8 cellular contexts compared by ENCODE assay signal in the genomic region with DNA sequence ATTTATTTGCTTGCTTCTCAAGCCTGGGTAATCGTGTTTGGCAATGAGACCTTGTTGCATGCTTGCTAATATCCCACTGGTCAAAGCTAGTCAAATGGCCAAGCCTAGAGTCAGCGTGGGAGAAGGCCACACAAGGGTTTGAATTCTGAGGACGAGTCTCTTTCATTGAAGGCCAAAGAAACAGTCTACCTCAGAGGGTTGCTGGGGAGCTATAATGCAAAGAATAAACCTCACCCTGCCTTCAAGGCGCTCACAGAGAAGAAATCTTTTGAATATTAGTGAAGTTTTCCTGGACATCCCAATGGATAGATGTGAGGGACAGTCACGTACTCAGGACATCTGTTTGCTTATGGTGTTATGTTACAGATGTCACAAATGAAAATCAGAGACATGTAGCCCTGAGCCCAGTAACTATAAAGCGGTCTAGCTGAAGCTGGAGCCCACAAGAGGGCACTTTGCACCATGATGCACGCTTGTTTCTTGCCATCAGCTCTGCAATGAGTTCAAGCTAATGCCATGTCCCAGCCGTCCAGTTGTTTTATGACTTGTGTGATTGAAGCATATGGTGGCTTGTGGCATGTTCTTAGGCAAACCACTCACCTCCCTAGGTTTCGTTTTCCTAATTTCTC. TPM values are rescaled to one million over a fixed set of nuclear protein-coding genes. Genes with fewer than 3 reads are reported as not detected.
DNase-seq lines count a peak whose midpoint lies in the region; ATAC-seq, FAIRE-seq and TF ChIP-seq lines count a peak whose summit lies in the region.

No MANE protein-coding gene starts in this region.

- peaks cover 22% of the 10 kb centered on the region for H3K4me1 ChIP-seq in HepG2 (ENCODE audit: insufficient read depth, low read length)

- TF ChIP-seq RAD21 in Ishikawa (IDR thresholded peaks at IDR 0.05; ENCODE audit: low read depth) (peak; percentile 41), HepG2 (CRISPR knock-in tag; IDR thresholded peaks at IDR 0.05) (peak; percentile 28; the same call in 1 of the 2 replicates)

- peaks cover 0 to 3% of the 10 kb centered on the region in 2 experiments; a peak in 2 of 5 replicates for H3K27me3 ChIP-seq in HepG2 (ENCODE audit: control insufficient read depth in 1 of 2, insufficient read depth in 2 of 2, low read length in 2 of 2)

- peaks cover 14% of the 10 kb centered on the region for H3K4me1 Mint-ChIP-seq in central memory CD8-positive, alpha-beta T cell

- H4K20me1 ChIP-seq in HepG2 (ENCODE audit: insufficient read depth, low read length) = no peaks in the 10 kb centered on the region

- H3K9me3 ChIP-seq in HepG2 (ENCODE audit: low read length) = no peaks in the 10 kb centered on the region

- no peak for TF ChIP-seq EP300 in Ishikawa (IDR thresholded peaks at IDR 0.05; ENCODE audit: borderline replicate concordance)
- TF ChIP-seq EP300 in HepG2 (IDR thresholded peaks at IDR 0.05; ENCODE audit: low read depth in 2 of 2, low read length in 2 of 2) = no peak
- no peak for TF ChIP-seq EP300 in HepG2 (CRISPR knock-in tag; IDR thresholded peaks at IDR 0.05; ENCODE audit: borderline replicate concordance)

- no peak overlapping the region for H2AFZ ChIP-seq in HepG2 (ENCODE audit: low read length)

- peak overlapping the region; percentile 75 for H3K4me3 Mint-ChIP-seq in central memory CD8-positive, alpha-beta T cell

- peaks cover 4% of the 10 kb centered on the region for H3K36me3 Mint-ChIP-seq in central memory CD8-positive, alpha-beta T cell (ENCODE audit: insufficient read depth)

- peaks cover 9% of the 10 kb centered on the region for H3K27me3 Mint-ChIP-seq in central memory CD8-positive, alpha-beta T cell

- H3K4me3 ChIP-seq in HepG2 (replicated peaks in 1 of 3; ENCODE audit: insufficient read depth in 1 of 3, low read depth in 2 of 3, low read length in 3 of 3) = peak overlapping the region in 2 of 3 experiments; percentile 41 to 55; a peak in 2 of 6 replicates

- no peak for TF ChIP-seq POLR2A in HepG2 (IDR thresholded peaks at IDR 0.05; ENCODE audit: insufficient read depth in 1 of 2, low read depth in 2 of 2, low read length in 2 of 2)

- peak overlapping the region; percentile 80 for H3K4me2 ChIP-seq in HepG2 (ENCODE audit: low read depth, low read length)

- no peak overlapping the region for H3K27ac ChIP-seq in HepG2 (ENCODE audit: extremely low read length, insufficient read depth, low read length)

- POLR2A ChIA-PET in HepG2 (lab: Yijun Ruan, JAX) = no interaction called here

- WGBS in HepG2 (ENCODE audit: low lambda C conversion rate) = 23% methylated on average over 9 of the region's 9 CpGs

- H3K9me3 Mint-ChIP-seq in central memory CD8-positive, alpha-beta T cell = no peaks in the 10 kb centered on the region

- no TSS peak for BruUV-seq in HepG2 (replicated peaks; lab: Mats Ljungman, UMichigan)

- ATAC-seq in GM21447 (IDR thresholded peaks at IDR 0.05; ENCODE audit: unreplicated experiment) (peak; percentile 77), HepG2 (peak; percentile 98), HG02970 (IDR thresholded peaks at IDR 0.05; ENCODE audit: low FRiP score, unreplicated experiment) (no peak)
- ATAC-seq in central memory CD8-positive, alpha-beta T cell (replicated peaks; ENCODE audit: extremely low read depth, poor library complexity, severe bottlenecking) = peak; percentile 58

- CTCF ChIA-PET in HepG2 (lab: Yijun Ruan, JAX; ENCODE audit: low intra/inter-chr PET ratio, low total read pairs) = interaction anchor here (0.8 kb wide), 1 partner anchor 69 kb away, joined by 4 read pairs; no protein-coding TSS in a partner anchor

- DNase-seq in ELF-1 (ENCODE audit: low read depth, low spot score) (peak; percentile 43), SKM-1 treated with dmso at 0.1 percent for 144 hours (lab: John Stamatoyannopoulos, UW; ENCODE audit: unreplicated experiment) (peak; percentile 53), HepG2 (ENCODE audit: low spot score) (peak; percentile 67)
- no peak for DNase-seq in central memory CD8-positive, alpha-beta T cell (ENCODE audit: low spot score in 2 of 2)
- peak in 4 of 6 experiments; percentile 7 to 15 (median 12) for DNase-seq in stimulated activated naive CD4-positive, alpha-beta T cell (lab: John Stamatoyannopoulos, UW)

- no peaks in the 10 kb centered on the region for H3K79me2 ChIP-seq in HepG2 (ENCODE audit: insufficient read depth, low read length)

- peak overlapping the region; percentile 62 for H3K27ac Mint-ChIP-seq in central memory CD8-positive, alpha-beta T cell (ENCODE audit: low read depth)

- in situ Hi-C loops in HepG2 (cut with HindIII; ENCODE audit: extremely low pct_ligation_motif_present, low pct_unique_long_range_greater_than_20kb) = no loop called here

- TF ChIP-seq CTCF in HepG2 (CRISPR knock-in tag; IDR thresholded peaks at IDR 0.05) = peak; percentile 81

- H3K9ac ChIP-seq in HepG2 (ENCODE audit: insufficient read depth, low read depth, low read length) = no peak overlapping the region

- peak; percentile 86 for FAIRE-seq in HepG2 (lab: Jason Lieb, UNC)

- H3K36me3 ChIP-seq in HepG2 (replicated peaks in 1 of 2; ENCODE audit: control insufficient read depth in 1 of 2, insufficient read depth in 2 of 2, low read length in 2 of 2) = no peaks in the 10 kb centered on the region

- intact Hi-C loops in HepG2 (cut with micrococcal nuclease; ENCODE audit: unreplicated experiment) = loop anchor here (1.0 to 5.0 kb wide), 2 partner anchors 69 to 134 kb away; no protein-coding TSS in a partner anchor

TF ChIP-seq in Ishikawa, 13 proteins besides CTCF, POLR2A, EP300 and RAD21 (continues in another document):
- TF ChIP-seq EGR1 (IDR thresholded peaks at IDR 0.05) (no peak), YY1 (IDR thresholded peaks at IDR 0.05; ENCODE audit: low read depth) (no peak), NFIC (IDR thresholded peaks at IDR 0.05) (no peak)

TF ChIP-seq in HepG2, 621 proteins besides CTCF, POLR2A, EP300 and RAD21 (continues in another document):
- 0 out of 2 replicates have a peak, but pooled peaks have one; percentile 17 for TF ChIP-seq ZMYM3 (CRISPR knock-in tag; IDR thresholded peaks at IDR 0.05)
- peak; percentile 77 for TF ChIP-seq STAG1 (CRISPR knock-in tag; IDR thresholded peaks at IDR 0.05)
- 0 out of 2 replicates have a peak, but pooled peaks have one; percentile 15 for TF ChIP-seq ELF3 (CRISPR knock-in tag; IDR thresholded peaks at IDR 0.05)
- TF ChIP-seq ERF (CRISPR knock-in tag; IDR thresholded peaks at IDR 0.05) = peak; percentile 40; the same call in 1 of the 2 replicates
- peak; percentile 15; the same call in 1 of the 2 replicates for TF ChIP-seq GATAD2A (CRISPR knock-in tag; IDR thresholded peaks at IDR 0.05)
- peak; percentile 88; the same call in 1 of the 2 replicates for TF ChIP-seq SIX1 (CRISPR knock-in tag; IDR thresholded peaks at IDR 0.05; ENCODE audit: borderline replicate concordance)
- no peak for TF ChIP-seq ZNF260 (CRISPR knock-in tag; IDR thresholded peaks at IDR 0.05; ENCODE audit: borderline replicate concordance, low read depth)

RNA-seq across cellular contexts. Expression of a gene that starts 1.1 kb away (rescaled TPM):
- total RNA-seq in HepG2 (2016; rRNA removed; fragmentation: Illumina TruSeq; extraction: Trizol) = 0.07 and 0.11 TPM in 2 replicates
- total RNA-seq in HepG2 (2016; cell fraction: cytosol; rRNA removed; fragmentation: Illumina TruSeq; extraction: Trizol; ENCODE audit: low read depth) = not detected in 2 replicates
- total RNA-seq in HepG2 (2016; cell fraction: insoluble cytoplasmic fraction; rRNA removed; fragmentation: Illumina TruSeq; extraction: Trizol) = 0.07 and 0.13 TPM in 2 replicates
- 0.10 TPM in 1 of 2 replicates, not detected in the other for total RNA-seq in HepG2 (2016; cell fraction: membrane; rRNA removed; fragmentation: Illumina TruSeq; extraction: Trizol)
- 0.22 and 0.31 TPM in 2 replicates for total RNA-seq in HepG2 (2016; cell fraction: nucleus; rRNA removed; fragmentation: Illumina TruSeq; extraction: Trizol)
- polyA plus RNA-seq in HepG2 (2011; rRNA removed) = 0.20 and 0.38 TPM in 2 replicates
- polyA plus RNA-seq in HepG2 (2011; cell fraction: cytosol; rRNA removed) = 0.20 and 0.45 TPM in 2 replicates
- 0.07 TPM in 1 of 2 replicates, not detected in the other for polyA plus RNA-seq in HepG2 (2011; cell fraction: nucleus; rRNA removed)
- polyA plus RNA-seq in HepG2 (2012) = 0.72 and 1.6 TPM in 2 replicates
- not detected in 2 replicates for polyA plus RNA-seq in HepG2 (2016; cell fraction: cytosol; fragmentation: Illumina TruSeq; extraction: Trizol; ENCODE audit: low read depth)
- not detected in 2 replicates for polyA plus RNA-seq in HepG2 (2016; cell fraction: insoluble cytoplasmic fraction; fragmentation: Illumina TruSeq; extraction: Trizol; ENCODE audit: low read depth)
- 0.15 TPM in 1 of 2 replicates, not detected in the other for polyA plus RNA-seq in HepG2 (2016; cell fraction: membrane; fragmentation: Illumina TruSeq; extraction: Trizol; ENCODE audit: low read depth)
- polyA plus RNA-seq in HepG2 (2016; cell fraction: nucleus; fragmentation: Illumina TruSeq; extraction: Trizol; ENCODE audit: insufficient read depth, low read depth) = not detected in 2 replicates
- 0.66 and 11.4 TPM in 2 replicates for polyA minus RNA-seq in HepG2 (2011; rRNA and poly(A)+ RNA removed; ENCODE audit: low replicate concordance)
- polyA minus RNA-seq in HepG2 (2011; cell fraction: cytosol; rRNA and poly(A)+ RNA removed) = 0.69 TPM in 1 of 2 replicates, not detected in the other
- 0.25 and 0.52 TPM in 2 replicates for polyA minus RNA-seq in HepG2 (2011; cell fraction: nucleus; rRNA and poly(A)+ RNA removed)

RNA-seq across cellular contexts. Expression of a gene that starts 36.6 kb away (rescaled TPM):
- total RNA-seq in HepG2 (2016; rRNA removed; fragmentation: Illumina TruSeq; extraction: Trizol) = not detected in 2 replicates
- total RNA-seq in HepG2 (2016; cell fraction: cytosol; rRNA removed; fragmentation: Illumina TruSeq; extraction: Trizol; ENCODE audit: low read depth) = not detected in 2 replicates
- total RNA-seq in HepG2 (2016; cell fraction: insoluble cytoplasmic fraction; rRNA removed; fragmentation: Illumina TruSeq; extraction: Trizol) = not detected in 2 replicates
- total RNA-seq in HepG2 (2016; cell fraction: membrane; rRNA removed; fragmentation: Illumina TruSeq; extraction: Trizol) = not detected in 2 replicates
- total RNA-seq in HepG2 (2016; cell fraction: nucleus; rRNA removed; fragmentation: Illumina TruSeq; extraction: Trizol) = not detected in 2 replicates
- polyA plus RNA-seq in HepG2 (2011; rRNA removed) = not detected in 2 replicates
- polyA plus RNA-seq in HepG2 (2011; cell fraction: cytosol; rRNA removed) = 0.07 TPM in 1 of 2 replicates, not detected in the other
- 0.31 TPM in 1 of 2 replicates, not detected in the other for polyA plus RNA-seq in HepG2 (2011; cell fraction: nucleus; rRNA removed)
- not detected in 2 replicates for polyA plus RNA-seq in HepG2 (2012)
- polyA plus RNA-seq in HepG2 (2016; cell fraction: cytosol; fragmentation: Illumina TruSeq; extraction: Trizol; ENCODE audit: low read depth) = not detected in 2 replicates
- polyA plus RNA-seq in HepG2 (2016; cell fraction: insoluble cytoplasmic fraction; fragmentation: Illumina TruSeq; extraction: Trizol; ENCODE audit: low read depth) = not detected in 2 replicates
- not detected in 2 replicates for polyA plus RNA-seq in HepG2 (2016; cell fraction: membrane; fragmentation: Illumina TruSeq; extraction: Trizol; ENCODE audit: low read depth)
- not detected in 2 replicates for polyA plus RNA-seq in HepG2 (2016; cell fraction: nucleus; fragmentation: Illumina TruSeq; extraction: Trizol; ENCODE audit: insufficient read depth, low read depth)
- not detected in 2 replicates for polyA minus RNA-seq in HepG2 (2011; rRNA and poly(A)+ RNA removed; ENCODE audit: low replicate concordance)
- polyA minus RNA-seq in HepG2 (2011; cell fraction: cytosol; rRNA and poly(A)+ RNA removed) = not detected in 2 replicates
- not detected in 2 replicates for polyA minus RNA-seq in HepG2 (2011; cell fraction: nucleus; rRNA and poly(A)+ RNA removed)

Comparison
In these comparisons a context has a peak if more than half of its experiments do, and no peak if none do; other contexts are left out.
1. DNase-seq: peak in ELF-1 (single experiment), SKM-1 treated with dmso at 0.1 percent for 144 hours (single experiment), HepG2 (single experiment) and stimulated activated naive CD4-positive, alpha-beta T cell (4 of 6); none in central memory CD8-positive, alpha-beta T cell (0 of 2).